Comparison of ENCODE assay signal across 9 cellular contexts in genomic region chr19:55623130-55623868, GRCh38. TPM values are rescaled to one million over a fixed set of nuclear protein-coding genes. Genes with fewer than 3 reads are reported as not detected.
DNase-seq lines count a peak whose midpoint lies in the region; ATAC-seq lines count a peak whose summit lies in the region.
"Had no signal": no experiment of that assay in that cellular context is flagged by ENCODE, and none has a peak within 500 bp of the region (broad histone marks: within the 10 kb centered on the region; RNA-seq: fewer than 3 reads in every experiment).

No MANE protein-coding gene starts in this region.

- peaks cover 6% of the 10 kb centered on the region for H3K27me3 Mint-ChIP-seq in activated T-cell treated with anti-CD3 and anti-CD28 coated beads, Interleukin-2, amount 50 U/mL, for 72 hours (ENCODE audit: low read depth)
- peaks cover 12% of the 10 kb centered on the region for H3K27me3 Mint-ChIP-seq in activated T-helper 1 cell treated with anti-CD3 and anti-CD28 coated beads, Interleukin-12 subunit alpha, Interleukin-12 subunit beta, Interleukin-2, Interleukin-4 antibody, amounts not matched to agents 30 ng/mL and 10 ng/mL and 1 ng/mL, durations not matched to agents 14 hours and 24 hours and 36 hours (ENCODE audit: insufficient read depth)
- peaks cover 5 to 10% (median 8%) of the 10 kb centered on the region in 3 donors for H3K27me3 Mint-ChIP-seq in immature natural killer cell (ENCODE audit: low read depth in 3 of 3)

- no peak overlapping the region for H3K9ac ChIP-seq in subcutaneous abdominal adipose tissue (ENCODE audit: low read length in 5 of 5)

- ATAC-seq in activated T-cell treated with anti-CD3 and anti-CD28 coated beads, Interleukin-2, amount 50 U/mL, for 72 hours (replicated peaks in 1 of 2), result no peak
- no peak for ATAC-seq in HG03432 (IDR thresholded peaks at IDR 0.05; ENCODE audit: unreplicated experiment)

- H3K4me1 Mint-ChIP-seq in activated T-cell treated with anti-CD3 and anti-CD28 coated beads, Interleukin-2, amount 50 U/mL, for 72 hours (ENCODE audit: low read depth), result peaks cover 53% of the 10 kb centered on the region
- H3K4me1 Mint-ChIP-seq in activated T-helper 1 cell treated with anti-CD3 and anti-CD28 coated beads, Interleukin-12 subunit alpha, Interleukin-12 subunit beta, Interleukin-2, Interleukin-4 antibody, amounts not matched to agents 30 ng/mL and 10 ng/mL and 1 ng/mL, durations not matched to agents 14 hours and 24 hours and 36 hours (ENCODE audit: low read depth), result peaks cover 46% of the 10 kb centered on the region
- peaks cover 22 to 28% of the 10 kb centered on the region in 2 donors for H3K4me1 Mint-ChIP-seq in immature natural killer cell

- peaks cover 0 to 40% (median 23%) of the 10 kb centered on the region in 5 donors for H3K4me1 ChIP-seq in subcutaneous abdominal adipose tissue (ENCODE audit: control insufficient read depth in 5 of 5, insufficient read depth in 5 of 5, low read length in 5 of 5)

- peak overlapping the region in 2 of 5 donors; percentile 36 to 42 for H3K4me3 ChIP-seq in subcutaneous abdominal adipose tissue (ENCODE audit: low read depth in 1 of 5, low read length in 5 of 5)

- H3K9me3 Mint-ChIP-seq in activated T-cell treated with anti-CD3 and anti-CD28 coated beads, Interleukin-2, amount 50 U/mL, for 72 hours, result no peaks in the 10 kb centered on the region
- no peaks in the 10 kb centered on the region for H3K9me3 Mint-ChIP-seq in activated T-helper 1 cell treated with anti-CD3 and anti-CD28 coated beads, Interleukin-12 subunit alpha, Interleukin-12 subunit beta, Interleukin-2, Interleukin-4 antibody, amounts not matched to agents 30 ng/mL and 10 ng/mL and 1 ng/mL, durations not matched to agents 14 hours and 24 hours and 36 hours
- no peaks in the 10 kb centered on the region for H3K9me3 Mint-ChIP-seq in immature natural killer cell
- H3K9me3 Mint-ChIP-seq: stimulated activated naive CD8-positive, alpha-beta T cell treated with anti-CD3 and anti-CD28 coated beads, Interleukin-15, Interleukin-2, amounts not matched to agents 100 ng/mL and 50 ng/mL, for 24 hours had no signal

- intact Hi-C loops in activated T-helper 1 cell treated with anti-CD3 and anti-CD28 coated beads, Interleukin-12 subunit alpha, Interleukin-12 subunit beta, Interleukin-2, Interleukin-4 antibody, amounts not matched to agents 30 ng/mL and 10 ng/mL and 1 ng/mL, durations not matched to agents 14 hours and 24 hours and 36 hours (cut with micrococcal nuclease), result loop anchor here (10.0 kb wide), 1 partner anchor 538 kb away; no protein-coding TSS in a partner anchor

- peaks cover 0 to 21% (median 2%) of the 10 kb centered on the region in 5 donors for H3K36me3 ChIP-seq in subcutaneous abdominal adipose tissue (ENCODE audit: control insufficient read depth in 5 of 5, insufficient read depth in 5 of 5, low read length in 5 of 5)

- H3K27me3 ChIP-seq in subcutaneous abdominal adipose tissue (ENCODE audit: control insufficient read depth in 5 of 5, insufficient read depth in 4 of 5, low read length in 5 of 5), result no peaks in the 10 kb centered on the region

- H3K27ac ChIP-seq in subcutaneous abdominal adipose tissue (ENCODE audit: low read depth, low read length), result peak overlapping the region; percentile 3

- DNase-seq in activated T-cell treated with anti-CD3 and anti-CD28 coated beads, Interleukin-2, amount 50 U/mL, for 72 hours, result no peak
- no peak for DNase-seq in activated T-cell treated with anti-CD3 and anti-CD28 coated beads for 4 hours
- no peak for DNase-seq in activated T-helper 1 cell treated with anti-CD3 and anti-CD28 coated beads, Interleukin-12 subunit alpha, Interleukin-12 subunit beta, Interleukin-2, Interleukin-4 antibody, amounts not matched to agents 30 ng/mL and 10 ng/mL and 1 ng/mL, durations not matched to agents 14 hours and 24 hours and 36 hours (ENCODE audit: low spot score)
- DNase-seq in immature natural killer cell, result no peak
- no peak for DNase-seq in NCI-H1436 treated with DMSO at 0.1 percent for 48 hours (lab: John Stamatoyannopoulos, UW)
- DNase-seq in NK-92 treated with Interleukin-12 subunit alpha and Interleukin-12 subunit beta, amount 100 ng/mL, for 24 hours (lab: John Stamatoyannopoulos, UW), result no peak

- peaks cover 0 to 14% of the 10 kb centered on the region in 2 donors for H3K36me3 Mint-ChIP-seq in activated T-cell treated with anti-CD3 and anti-CD28 coated beads, Interleukin-2, amount 50 U/mL, for 72 hours (ENCODE audit: insufficient read depth in 2 of 2)
- H3K36me3 Mint-ChIP-seq in activated T-helper 1 cell treated with anti-CD3 and anti-CD28 coated beads, Interleukin-12 subunit alpha, Interleukin-12 subunit beta, Interleukin-2, Interleukin-4 antibody, amounts not matched to agents 30 ng/mL and 10 ng/mL and 1 ng/mL, durations not matched to agents 14 hours and 24 hours and 36 hours (ENCODE audit: low read depth), result no peaks in the 10 kb centered on the region
- peaks cover 0 to 4% (median 4%) of the 10 kb centered on the region in 3 donors for H3K36me3 Mint-ChIP-seq in immature natural killer cell

- H3K4me3 Mint-ChIP-seq in activated T-cell treated with anti-CD3 and anti-CD28 coated beads, Interleukin-2, amount 50 U/mL, for 72 hours, result peak overlapping the region in 1 of 2 donors; percentile 88
- peak overlapping the region; percentile 90 for H3K4me3 Mint-ChIP-seq in activated T-helper 1 cell treated with anti-CD3 and anti-CD28 coated beads, Interleukin-12 subunit alpha, Interleukin-12 subunit beta, Interleukin-2, Interleukin-4 antibody, amounts not matched to agents 30 ng/mL and 10 ng/mL and 1 ng/mL, durations not matched to agents 14 hours and 24 hours and 36 hours
- H3K4me3 Mint-ChIP-seq in immature natural killer cell, result no peak overlapping the region

- no peaks in the 10 kb centered on the region for H3K9me3 ChIP-seq in subcutaneous abdominal adipose tissue (ENCODE audit: control insufficient read depth in 5 of 5, low read length in 5 of 5)

- peak overlapping the region; percentile 97 for H3K27ac Mint-ChIP-seq in activated T-cell treated with anti-CD3 and anti-CD28 coated beads, Interleukin-2, amount 50 U/mL, for 72 hours
- H3K27ac Mint-ChIP-seq in activated T-helper 1 cell treated with anti-CD3 and anti-CD28 coated beads, Interleukin-12 subunit alpha, Interleukin-12 subunit beta, Interleukin-2, Interleukin-4 antibody, amounts not matched to agents 30 ng/mL and 10 ng/mL and 1 ng/mL, durations not matched to agents 14 hours and 24 hours and 36 hours, result no peak overlapping the region
- peak overlapping the region; percentile 26 to 97 (median 74) for H3K27ac Mint-ChIP-seq in immature natural killer cell
- H3K27ac Mint-ChIP-seq: stimulated activated naive CD8-positive, alpha-beta T cell treated with anti-CD3 and anti-CD28 coated beads, Interleukin-15, Interleukin-2, amounts not matched to agents 100 ng/mL and 50 ng/mL, for 24 hours had no signal

RNA-seq across cellular contexts. Expression of gene ZNF784, which starts 1.1 kb away (rescaled TPM):
- 1 to 10 TPM; 4.3 to 6.9 TPM for total RNA-seq in activated T-cell treated with anti-CD3 and anti-CD28 coated beads, Interleukin-2, amount 50 U/mL, for 72 hours
- 3.0 and 4.9 TPM in 2 replicates for total RNA-seq in activated T-helper 1 cell treated with anti-CD3 and anti-CD28 coated beads, Interleukin-12 subunit alpha, Interleukin-12 subunit beta, Interleukin-2, Interleukin-4 antibody, amounts not matched to agents 30 ng/mL and 10 ng/mL and 1 ng/mL, durations not matched to agents 14 hours and 24 hours and 36 hours
- under 1 TPM; 0.59 to 0.78 (median 0.62) TPM for polyA plus RNA-seq in immature natural killer cell

RNA-seq across cellular contexts. Expression of gene ZNF580, which starts 17.5 kb away (rescaled TPM):
- 10 to 100 TPM; 46.1 to 47.8 TPM for total RNA-seq in activated T-cell treated with anti-CD3 and anti-CD28 coated beads, Interleukin-2, amount 50 U/mL, for 72 hours
- total RNA-seq in activated T-helper 1 cell treated with anti-CD3 and anti-CD28 coated beads, Interleukin-12 subunit alpha, Interleukin-12 subunit beta, Interleukin-2, Interleukin-4 antibody, amounts not matched to agents 30 ng/mL and 10 ng/mL and 1 ng/mL, durations not matched to agents 14 hours and 24 hours and 36 hours, result 39.8 and 40.4 TPM in 2 replicates
- 10 to 100 TPM in 2 of 3 donors, 1 to 10 TPM in 1; 9.6 to 27.8 (median 13.8) TPM for polyA plus RNA-seq in immature natural killer cell

RNA-seq across cellular contexts. Expression of gene ZNF865, which starts 17.9 kb away (rescaled TPM):
- total RNA-seq in activated T-cell treated with anti-CD3 and anti-CD28 coated beads, Interleukin-2, amount 50 U/mL, for 72 hours, result 10 to 100 TPM; 12.9 to 13.2 TPM
- 12.6 and 13.2 TPM in 2 replicates for total RNA-seq in activated T-helper 1 cell treated with anti-CD3 and anti-CD28 coated beads, Interleukin-12 subunit alpha, Interleukin-12 subunit beta, Interleukin-2, Interleukin-4 antibody, amounts not matched to agents 30 ng/mL and 10 ng/mL and 1 ng/mL, durations not matched to agents 14 hours and 24 hours and 36 hours
- under 1 TPM in 2 of 3 donors, not detected in 1; 0.08 to 0.18 TPM for polyA plus RNA-seq in immature natural killer cell

RNA-seq across cellular contexts. Expression of gene ZNF581, which starts 20.1 kb away (rescaled TPM):
- 10 to 100 TPM; 43.1 to 50.7 TPM for total RNA-seq in activated T-cell treated with anti-CD3 and anti-CD28 coated beads, Interleukin-2, amount 50 U/mL, for 72 hours
- total RNA-seq in activated T-helper 1 cell treated with anti-CD3 and anti-CD28 coated beads, Interleukin-12 subunit alpha, Interleukin-12 subunit beta, Interleukin-2, Interleukin-4 antibody, amounts not matched to agents 30 ng/mL and 10 ng/mL and 1 ng/mL, durations not matched to agents 14 hours and 24 hours and 36 hours, result 35.6 and 36.4 TPM in 2 replicates
- 10 to 100 TPM in 2 of 3 donors, 1 to 10 TPM in 1; 8.4 to 24.9 (median 20.6) TPM for polyA plus RNA-seq in immature natural killer cell

RNA-seq across cellular contexts. Expression of gene ZNF524, which starts 23.2 kb away (rescaled TPM):
- 10 to 100 TPM; 26.2 to 32.3 TPM for total RNA-seq in activated T-cell treated with anti-CD3 and anti-CD28 coated beads, Interleukin-2, amount 50 U/mL, for 72 hours
- 20.0 and 22.9 TPM in 2 replicates for total RNA-seq in activated T-helper 1 cell treated with anti-CD3 and anti-CD28 coated beads, Interleukin-12 subunit alpha, Interleukin-12 subunit beta, Interleukin-2, Interleukin-4 antibody, amounts not matched to agents 30 ng/mL and 10 ng/mL and 1 ng/mL, durations not matched to agents 14 hours and 24 hours and 36 hours
- 10 to 100 TPM; 23.9 to 36.4 (median 31.7) TPM for polyA plus RNA-seq in immature natural killer cell
